ENCODE assay signal across 8 cellular contexts in the genomic region with DNA sequence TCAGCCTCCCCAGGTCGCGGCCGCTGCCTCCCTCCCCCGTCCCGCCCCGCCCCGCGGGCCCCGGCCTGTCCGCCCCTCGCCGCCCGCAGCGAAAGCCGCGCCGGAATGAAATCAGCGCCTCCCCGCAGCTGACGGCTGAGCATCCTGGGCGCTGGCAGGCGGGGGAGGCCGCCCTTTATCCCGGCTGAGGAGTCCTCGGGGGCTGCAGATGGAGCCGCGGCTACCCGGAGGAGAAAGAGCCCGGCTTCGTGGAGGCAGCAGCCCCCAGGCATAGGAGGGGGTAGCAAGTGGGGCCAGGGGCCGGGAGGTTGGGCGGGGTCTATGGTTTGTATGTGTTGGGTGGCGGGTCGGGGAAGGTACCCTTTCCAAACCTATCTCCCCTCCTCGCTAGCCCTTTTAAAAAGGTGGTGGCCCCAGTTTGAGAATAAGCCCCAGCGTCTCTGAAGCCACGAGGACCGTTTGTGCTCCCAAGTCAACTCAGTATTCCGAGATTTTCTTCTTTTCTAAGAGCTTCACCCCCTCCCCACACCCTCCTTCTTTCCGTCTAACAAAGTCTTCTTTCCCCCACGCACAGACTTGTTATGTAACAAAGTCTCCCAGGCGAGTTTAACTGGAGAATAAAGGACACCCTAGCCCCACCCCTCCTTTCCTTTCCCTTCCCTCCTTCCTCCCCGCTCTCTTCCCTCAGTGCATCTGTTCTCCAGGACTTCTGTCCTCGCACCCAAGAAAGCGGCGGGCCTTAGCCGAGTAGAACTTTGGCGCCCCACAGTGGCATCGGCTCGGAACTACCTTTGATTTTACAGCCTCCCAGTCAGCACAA. TPM values are rescaled to one million over a fixed set of nuclear protein-coding genes. Genes with fewer than 3 reads are reported as not detected.
DNase-seq lines count a peak whose midpoint lies in the region; ATAC-seq, FAIRE-seq and TF ChIP-seq lines count a peak whose summit lies in the region.

No MANE protein-coding gene starts in this region.

- H3K9me3 Mint-ChIP-seq in CD14-positive monocyte = peaks cover 0 to 22% (median 13%) of the 10 kb centered on the region in 7 donors
- H3K9me3 Mint-ChIP-seq in activated CD4-positive, alpha-beta T cell treated with anti-CD3 and anti-CD28 coated beads, Interleukin-2, amount 10 ng/mL, durations not matched to agents 7 days and 5 days = no peaks in the 10 kb centered on the region

- POLR2A ChIA-PET in activated CD4-positive, alpha-beta T cell treated with anti-CD3 and anti-CD28 coated beads, Interleukin-2, amount 10 ng/mL, durations not matched to agents 7 days and 5 days (lab: Charles Lee) = no interaction called here

- intact Hi-C loops in CD14-positive monocyte (cut with micrococcal nuclease) = no loop called here
- intact Hi-C loops in dorsolateral prefrontal cortex (cut with DNase I) = loop anchor here (1.0 to 10.0 kb wide), 11 partner anchors 102 to 1771 kb away; a partner anchor contains a TSS
- intact Hi-C loops in right lobe of liver (cut with DNase I) = no loop called here

- H3K4me1 ChIP-seq in right lobe of liver = peaks cover 0 to 22% (median 6%) of the 10 kb centered on the region in 4 donors

- peak; percentile 69 for ATAC-seq in HG03442 (IDR thresholded peaks at IDR 0.05; ENCODE audit: unreplicated experiment)
- ATAC-seq in right lobe of liver = peak; percentile 83 to 93 (median 88)

- H3K4me3 ChIP-seq in dorsolateral prefrontal cortex (peak overlapping the region; percentile 35 to 89 (median 71)), right lobe of liver (peak overlapping the region in 2 of 3 donors; percentile 14 to 20)

- H3K9me3 ChIP-seq in right lobe of liver = no peaks in the 10 kb centered on the region

- no peaks in the 10 kb centered on the region for H3K36me3 ChIP-seq in right lobe of liver

- H3K27ac ChIP-seq in dorsolateral prefrontal cortex = peak overlapping the region; percentile 66 to 99 (median 96)
- no peak overlapping the region for H3K27ac ChIP-seq in right lobe of liver

- peaks cover 0 to 19% of the 10 kb centered on the region in 2 donors for H3K36me3 Mint-ChIP-seq in CD14-positive monocyte
- H3K36me3 Mint-ChIP-seq in activated CD4-positive, alpha-beta T cell treated with anti-CD3 and anti-CD28 coated beads, Interleukin-2, amount 10 ng/mL, durations not matched to agents 7 days and 5 days (ENCODE audit: low read depth) = no peaks in the 10 kb centered on the region

- peaks cover 95 to 100% (median 95%) of the 10 kb centered on the region in 3 donors for H3K27me3 Mint-ChIP-seq in CD14-positive monocyte (ENCODE audit: low read depth in 3 of 3)
- peaks cover 86% of the 10 kb centered on the region for H3K27me3 Mint-ChIP-seq in activated CD4-positive, alpha-beta T cell treated with anti-CD3 and anti-CD28 coated beads, Interleukin-2, amount 10 ng/mL, durations not matched to agents 7 days and 5 days

- H3K4me3 Mint-ChIP-seq in CD14-positive monocyte = peak overlapping the region; percentile 31 to 85
- H3K4me3 Mint-ChIP-seq in activated CD4-positive, alpha-beta T cell treated with anti-CD3 and anti-CD28 coated beads, Interleukin-2, amount 10 ng/mL, durations not matched to agents 7 days and 5 days = peak overlapping the region; percentile 56

- CTCF ChIA-PET in activated CD4-positive, alpha-beta T cell treated with anti-CD3 and anti-CD28 coated beads, Interleukin-2, amount 10 ng/mL, durations not matched to agents 7 days and 5 days (lab: Charles Lee) = interaction anchor here (0.6 to 1.5 kb wide), 3 partner anchors 9 to 16 kb away, joined by 3 read pairs; no protein-coding TSS in a partner anchor

- WGBS in right lobe of liver (ENCODE audit: insufficient coverage, low coverage, low lambda C conversion rate, missing lambda C conversion rate) = 2% methylated on average over 15 of the region's 50 CpGs

- DNase-seq in CD14-positive monocyte (ENCODE audit: low spot score) (no peak), GM19239 (ENCODE audit: insufficient read length, low spot score) (peak; percentile 65), NCI-H524 (lab: John Stamatoyannopoulos, UW) (peak; percentile 93 to 95), dorsolateral prefrontal cortex (peak; percentile 75 to 96 (median 90)), right lobe of liver (peak; percentile 71 to 73 (median 72))
- DNase-seq in activated CD4-positive, alpha-beta T cell treated with anti-CD3 and anti-CD28 coated beads, Interleukin-2, amount 10 ng/mL, durations not matched to agents 7 days and 5 days = peak; percentile 68
- peak in 2 of 3 experiments; percentile 38 to 40 for DNase-seq in stimulated activated CD4-positive, alpha-beta T cell treated with anti-CD3 and anti-CD28 coated beads, TNF-alpha, amount 100 ng/mL, for 4 hours (ENCODE audit: low read depth in 3 of 3)

- peak; percentile 95 for FAIRE-seq in GM19239 (lab: Jason Lieb, UNC)

- H3K27me3 ChIP-seq in dorsolateral prefrontal cortex (peaks cover 0 to 33% (median 0%) of the 10 kb centered on the region in 45 donors), right lobe of liver (peaks cover 0 to 31% of the 10 kb centered on the region in 2 donors)

- no peak for TF ChIP-seq POLR2A in right lobe of liver (IDR thresholded peaks at IDR 0.05)

- no peak overlapping the region for H3K27ac Mint-ChIP-seq in CD14-positive monocyte
- no peak overlapping the region for H3K27ac Mint-ChIP-seq in activated CD4-positive, alpha-beta T cell treated with anti-CD3 and anti-CD28 coated beads, Interleukin-2, amount 10 ng/mL, durations not matched to agents 7 days and 5 days

- peaks cover 28% of the 10 kb centered on the region for H3K4me1 Mint-ChIP-seq in CD14-positive monocyte
- peaks cover 16% of the 10 kb centered on the region for H3K4me1 Mint-ChIP-seq in activated CD4-positive, alpha-beta T cell treated with anti-CD3 and anti-CD28 coated beads, Interleukin-2, amount 10 ng/mL, durations not matched to agents 7 days and 5 days

- TF ChIP-seq CTCF in CD14-positive monocyte (IDR thresholded peaks at IDR 0.05) (peak; percentile 86), dorsolateral prefrontal cortex (IDR thresholded peaks at IDR 0.05 in 54 of 56, conservative IDR thresholded peaks at IDR 0.05 in 2 of 56; ENCODE audit: low read depth in 1 of 56, partially characterized antibody in 56 of 56) (peak; percentile 70 to 93 (median 86)), right lobe of liver (IDR thresholded peaks at IDR 0.05) (peak; percentile 71 to 81 (median 77))

RNA-seq across cellular contexts. Expression of a gene that starts 11.0 kb away (rescaled TPM):
- not detected for polyA plus RNA-seq in CD14-positive monocyte
- total RNA-seq in activated CD4-positive, alpha-beta T cell treated with anti-CD3 and anti-CD28 coated beads, Interleukin-2, amount 10 ng/mL, durations not matched to agents 7 days and 5 days = not detected
- total RNA-seq in dorsolateral prefrontal cortex (10 to 100 TPM; 10.8 to 38.0 (median 20.6) TPM), right lobe of liver (not detected)

Comparison
In these comparisons a context has a peak if more than half of its experiments do, and no peak if none do; other contexts are left out.
1. H3K27ac ChIP-seq: peak in dorsolateral prefrontal cortex (59 of 59); none in right lobe of liver (0 of 3).
2. RNA of a gene that starts 11.0 kb away (total RNA-seq): 10.8 to 38.0 TPM in dorsolateral prefrontal cortex; not detected in activated CD4-positive, alpha-beta T cell treated with anti-CD3 and anti-CD28 coated beads, Interleukin-2, amount 10 ng/mL, durations not matched to agents 7 days and 5 days and not detected in right lobe of liver; every median in the first group is over 10 times any median in the second.
3. intact Hi-C loops: an anchor here in dorsolateral prefrontal cortex (1.0 to 10.0 kb wide); none called in CD14-positive monocyte and right lobe of liver.
4. Peak in every context shown above with its lines, with median percentiles within 50 percentile points of each other: CTCF ChIP-seq.